Comparison of ENCODE assay signal across 8 cellular contexts in the genomic region with DNA sequence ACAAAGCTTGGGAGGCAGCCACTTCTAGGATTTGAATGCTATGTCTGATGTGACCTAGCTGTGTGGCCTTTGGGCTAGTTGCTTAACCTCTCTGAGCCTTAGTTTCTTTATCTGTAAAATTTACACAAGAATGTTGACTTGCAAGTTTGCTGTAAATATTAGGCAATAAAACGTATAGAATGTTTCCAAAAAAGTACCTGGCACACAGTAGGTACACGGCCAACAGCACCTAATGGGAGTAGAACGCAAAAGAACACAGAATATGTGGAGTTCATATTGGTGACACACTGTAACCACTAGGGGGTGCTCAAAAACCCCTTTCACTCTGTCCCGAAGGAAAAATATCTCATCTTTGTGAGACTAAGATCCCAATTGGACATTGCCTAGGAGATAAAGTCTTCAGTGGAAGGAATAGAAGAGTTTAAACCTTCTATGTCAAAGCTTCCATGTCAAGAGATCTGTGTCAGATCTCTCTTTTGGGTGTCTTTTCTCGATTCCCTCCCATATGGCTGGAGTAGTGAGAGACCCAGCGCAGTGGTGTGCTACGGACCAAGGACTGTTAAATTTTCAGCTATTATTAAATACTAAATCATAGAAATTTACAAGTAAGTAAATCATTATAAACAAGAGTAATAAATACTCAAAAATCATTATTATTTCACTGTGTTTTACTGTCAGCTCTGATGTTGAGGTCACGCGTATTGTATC.
A peak's percentile ranks its signal among the peaks of the same experiment; 100 is the strongest.
DNase-seq lines count a peak whose midpoint lies in the region; ATAC-seq and TF ChIP-seq lines count a peak whose summit lies in the region.

No MANE protein-coding gene starts in this region.

- H3K36me3 ChIP-seq in upper lobe of left lung: no peaks in the 10 kb centered on the region
- no peaks in the 10 kb centered on the region for H3K36me3 ChIP-seq in sigmoid colon

- peaks cover 3% of the 10 kb centered on the region for H3K27me3 Mint-ChIP-seq in glutamatergic neuron (ENCODE audit: unreplicated experiment)

- TF ChIP-seq CTCF in HFF-Myc (IDR thresholded peaks at IDR 0.05; ENCODE audit: low read depth, low read length, missing control alignments) (peak; percentile 71), glutamatergic neuron (IDR thresholded peaks at IDR 0.05; ENCODE audit: partially characterized antibody, unreplicated experiment) (peak; percentile 82), upper lobe of left lung (IDR thresholded peaks at IDR 0.05) (peak; percentile 50 to 58 (median 56)), sigmoid colon (IDR thresholded peaks at IDR 0.05) (peak in 2 of 4 experiments; percentile 28 to 47)

- no peak for TF ChIP-seq EP300 in upper lobe of left lung (IDR thresholded peaks at IDR 0.05)
- TF ChIP-seq EP300 in sigmoid colon (IDR thresholded peaks at IDR 0.05): no peak

- H3K9me3 ChIP-seq in upper lobe of left lung (no peaks in the 10 kb centered on the region), sigmoid colon (no peaks in the 10 kb centered on the region)

- peak; percentile 7 for DNase-seq in NCI-H2196 (lab: John Stamatoyannopoulos, UW; ENCODE audit: unreplicated experiment)
- DNase-seq in NCI-H2196 treated with DMSO at 0.1 percent for 48 hours (lab: John Stamatoyannopoulos, UW; ENCODE audit: unreplicated experiment): no peak
- DNase-seq in HFF-Myc (ENCODE audit: extremely low read depth, low read depth): peak; percentile 25
- DNase-seq in SW480 (ENCODE audit: low spot score): peak; percentile 22
- DNase-seq in glutamatergic neuron: no peak
- no peak for DNase-seq in upper lobe of left lung
- DNase-seq in sigmoid colon: no peak

- ATAC-seq in upper lobe of left lung (ENCODE audit: low FRiP score in 2 of 2) (peak in 1 of 2 donors; percentile 52), GM21360 (IDR thresholded peaks at IDR 0.05; ENCODE audit: unreplicated experiment) (no peak)

- TF ChIP-seq POLR2A in upper lobe of left lung (IDR thresholded peaks at IDR 0.05) (no peak), sigmoid colon (IDR thresholded peaks at IDR 0.05) (no peak)

- intact Hi-C loops in sigmoid colon (cut with DNase I): no loop called here

- H3K9me3 Mint-ChIP-seq in glutamatergic neuron (ENCODE audit: unreplicated experiment): no peaks in the 10 kb centered on the region

- no peaks in the 10 kb centered on the region for H3K27me3 ChIP-seq in upper lobe of left lung
- H3K27me3 ChIP-seq in sigmoid colon: no peaks in the 10 kb centered on the region

- 69 to 72% methylated on average over 9 of the region's 9 CpGs for WGBS in upper lobe of left lung, 2 donors
- 69 to 76% methylated on average over 9 of the region's 9 CpGs for WGBS in sigmoid colon, 2 donors

- H3K27ac Mint-ChIP-seq in glutamatergic neuron (ENCODE audit: unreplicated experiment): no peak overlapping the region

- no peak overlapping the region for H3K4me3 Mint-ChIP-seq in glutamatergic neuron (ENCODE audit: unreplicated experiment)

- H3K4me1 ChIP-seq in upper lobe of left lung: peaks cover 0 to 4% (median 0%) of the 10 kb centered on the region in 4 donors
- peaks cover 0 to 14% (median 5%) of the 10 kb centered on the region in 4 donors for H3K4me1 ChIP-seq in sigmoid colon

- H3K27ac ChIP-seq in upper lobe of left lung: no peak overlapping the region
- no peak overlapping the region for H3K27ac ChIP-seq in sigmoid colon

- H3K36me3 Mint-ChIP-seq in glutamatergic neuron (ENCODE audit: unreplicated experiment): no peaks in the 10 kb centered on the region

- H3K4me3 ChIP-seq in HFF-Myc (replicated peaks; ENCODE audit: low read depth, low read length): no peak overlapping the region
- H3K4me3 ChIP-seq in upper lobe of left lung: no peak overlapping the region
- no peak overlapping the region for H3K4me3 ChIP-seq in sigmoid colon

- H3K4me1 Mint-ChIP-seq in glutamatergic neuron (ENCODE audit: low read depth, unreplicated experiment): no peaks in the 10 kb centered on the region

Comparison
In these comparisons a context has a peak if more than half of its experiments do, and no peak if none do; other contexts are left out.
1. DNase-seq: peak in NCI-H2196 (single experiment), HFF-Myc (single experiment) and SW480 (single experiment); none in NCI-H2196 treated with DMSO at 0.1 percent for 48 hours (single experiment), glutamatergic neuron (single experiment), upper lobe of left lung (0 of 2) and sigmoid colon (single experiment).